1 cellular context compared by ENCODE assay signal in genomic region chr2:232882085-232882484, GRCh38.
TF ChIP-seq lines count a peak whose summit lies in the region.

No MANE protein-coding gene starts in this region.

TF ChIP-seq in HepG2, 621 proteins besides CTCF, POLR2A, EP300 and RAD21 (continued from another document):
- peak; percentile 97 for TF ChIP-seq AGO2 (optimal IDR thresholded peaks at IDR 0.05; ENCODE audit: low read depth, low read length)
- TF ChIP-seq ZNF543 (CRISPR knock-in tag; IDR thresholded peaks at IDR 0.05), result no peak
- no peak for TF ChIP-seq SRY (CRISPR knock-in tag; IDR thresholded peaks at IDR 0.05)
- TF ChIP-seq HNF4A (CRISPR knock-in tag; IDR thresholded peaks at IDR 0.05), result no peak
- peak; percentile 39; the same call in 1 of the 2 replicates for TF ChIP-seq BCL3 (CRISPR knock-in tag; IDR thresholded peaks at IDR 0.05)
- peak; percentile 85 for TF ChIP-seq AGO1 (IDR thresholded peaks at IDR 0.05; ENCODE audit: low read depth, low read length, poor library complexity, severe bottlenecking)
- peak; percentile 65 for TF ChIP-seq HNRNPL (IDR thresholded peaks at IDR 0.05; ENCODE audit: low read depth, low read length)
- TF ChIP-seq ZNF3 (CRISPR knock-in tag; IDR thresholded peaks at IDR 0.05), result no peak
- no peak for TF ChIP-seq YY1 (IDR thresholded peaks at IDR 0.05; ENCODE audit: insufficient read depth, insufficient replicate concordance, low read depth, low read length)
- no peak for TF ChIP-seq ZNF710 (CRISPR knock-in tag; IDR thresholded peaks at IDR 0.05; ENCODE audit: borderline replicate concordance)
- TF ChIP-seq ZSCAN25 (CRISPR knock-in tag; IDR thresholded peaks at IDR 0.05), result no peak
- no peak for TF ChIP-seq STAT6 (CRISPR knock-in tag; IDR thresholded peaks at IDR 0.05; ENCODE audit: borderline replicate concordance)
